ENCODE assay signal across 23 cellular contexts in genomic region chrY:8381425-8381824, GRCh38.
DNase-seq lines count a peak whose midpoint lies in the region; ATAC-seq and TF ChIP-seq lines count a peak whose summit lies in the region.
"Had no signal": no experiment of that assay in that cellular context is flagged by ENCODE, and none has a peak within 500 bp of the region (broad histone marks: within the 10 kb centered on the region; RNA-seq: fewer than 3 reads in every experiment).

No MANE protein-coding gene starts in this region.

- CTCF ChIA-PET in activated CD4-positive, alpha-beta memory T cell treated with anti-CD3 and anti-CD28 coated beads for 36 hours (lab: Charles Lee): no interaction called here
- CTCF ChIA-PET in activated CD4-positive, alpha-beta memory T cell treated with anti-CD3 and anti-CD28 coated beads, Interleukin-2, amount 10 ng/mL, durations not matched to agents 7 days and 5 days (lab: Charles Lee): no interaction called here

- WGBS in upper lobe of left lung, 2 donors: 77% methylated on average over 3 of the region's 4 CpGs; no CpG with 5 or more reads in 1 of the 2 donors

- no peaks in the 10 kb centered on the region for H3K4me1 ChIP-seq in upper lobe of left lung
- H3K4me1 ChIP-seq: BLaER1, lower lobe of right lung, prostate gland had no signal

- intact Hi-C loops in activated CD4-positive, alpha-beta memory T cell treated with anti-CD3 and anti-CD28 coated beads for 36 hours (cut with micrococcal nuclease): loop anchor here (1.0 to 10.0 kb wide), 5 partner anchors 20 to 1067 kb away; no protein-coding TSS in a partner anchor

- TF ChIP-seq CTCF in epithelial cell of esophagus (IDR thresholded peaks at IDR 0.05; ENCODE audit: insufficient read depth, low read depth, low read length, missing control alignments) (no peak), upper lobe of left lung (IDR thresholded peaks at IDR 0.05) (no peak)

- POLR2A ChIA-PET in activated CD4-positive, alpha-beta memory T cell treated with anti-CD3 and anti-CD28 coated beads for 36 hours (lab: Charles Lee): no interaction called here
- POLR2A ChIA-PET in activated CD4-positive, alpha-beta memory T cell treated with anti-CD3 and anti-CD28 coated beads, Interleukin-2, amount 10 ng/mL, durations not matched to agents 7 days and 5 days (lab: Charles Lee): no interaction called here

- H3K27me3 ChIP-seq in upper lobe of left lung: no peaks in the 10 kb centered on the region
- H3K27me3 ChIP-seq: BLaER1, MG63 had no signal

- H3K4me3 ChIP-seq in epithelial cell of esophagus (ENCODE audit: low read length) (no peak overlapping the region), upper lobe of left lung (no peak overlapping the region)
- H3K4me3 ChIP-seq: BLaER1, lower lobe of right lung, MG63, prostate gland, skin epidermis had no signal

- no peaks in the 10 kb centered on the region for H3K36me3 Mint-ChIP-seq in activated CD4-positive, alpha-beta memory T cell treated with anti-CD3 and anti-CD28 coated beads for 36 hours
- H3K36me3 Mint-ChIP-seq in activated CD4-positive, alpha-beta memory T cell treated with anti-CD3 and anti-CD28 coated beads, Interleukin-2, amount 10 ng/mL, durations not matched to agents 7 days and 5 days (ENCODE audit: low read depth): no peaks in the 10 kb centered on the region

- TF ChIP-seq POLR2A in upper lobe of left lung (IDR thresholded peaks at IDR 0.05): no peak

- H3K36me3 ChIP-seq in upper lobe of left lung: no peaks in the 10 kb centered on the region
- H3K36me3 ChIP-seq: BLaER1, lower lobe of right lung, MG63, prostate gland had no signal

- TF ChIP-seq EP300 in upper lobe of left lung (IDR thresholded peaks at IDR 0.05): no peak

- no peak overlapping the region for H3K27ac Mint-ChIP-seq in activated CD4-positive, alpha-beta memory T cell treated with anti-CD3 and anti-CD28 coated beads for 36 hours
- no peak overlapping the region for H3K27ac Mint-ChIP-seq in activated CD4-positive, alpha-beta memory T cell treated with anti-CD3 and anti-CD28 coated beads, Interleukin-2, amount 10 ng/mL, durations not matched to agents 7 days and 5 days
- H3K27ac Mint-ChIP-seq: dendritic cell treated with granulocyte-macrophage colony-stimulating factor and Interleukin-4, amounts not matched to agents 40 ng/mL and 50 ng/mL, for 4 days had no signal

- H3K4me1 Mint-ChIP-seq in activated CD4-positive, alpha-beta memory T cell treated with anti-CD3 and anti-CD28 coated beads for 36 hours (ENCODE audit: low read depth): peaks cover 5% of the 10 kb centered on the region
- no peaks in the 10 kb centered on the region for H3K4me1 Mint-ChIP-seq in activated CD4-positive, alpha-beta memory T cell treated with anti-CD3 and anti-CD28 coated beads, Interleukin-2, amount 10 ng/mL, durations not matched to agents 7 days and 5 days
- H3K4me1 Mint-ChIP-seq: neural crest cell had no signal

- no peaks in the 10 kb centered on the region for H3K9me3 Mint-ChIP-seq in activated CD4-positive, alpha-beta memory T cell treated with anti-CD3 and anti-CD28 coated beads for 36 hours
- no peaks in the 10 kb centered on the region for H3K9me3 Mint-ChIP-seq in activated CD4-positive, alpha-beta memory T cell treated with anti-CD3 and anti-CD28 coated beads, Interleukin-2, amount 10 ng/mL, durations not matched to agents 7 days and 5 days
- H3K9me3 Mint-ChIP-seq: dendritic cell treated with granulocyte-macrophage colony-stimulating factor and Interleukin-4, amounts not matched to agents 40 ng/mL and 50 ng/mL, for 4 days; neural crest cell had no signal

- ATAC-seq in GM21390 (IDR thresholded peaks at IDR 0.05; ENCODE audit: unreplicated experiment): peak; percentile 58
- no peak for ATAC-seq in upper lobe of left lung (ENCODE audit: low FRiP score in 2 of 2)
- ATAC-seq: lower lobe of right lung had no signal

- H3K27me3 Mint-ChIP-seq in activated CD4-positive, alpha-beta memory T cell treated with anti-CD3 and anti-CD28 coated beads for 36 hours: no peaks in the 10 kb centered on the region
- no peaks in the 10 kb centered on the region for H3K27me3 Mint-ChIP-seq in activated CD4-positive, alpha-beta memory T cell treated with anti-CD3 and anti-CD28 coated beads, Interleukin-2, amount 10 ng/mL, durations not matched to agents 7 days and 5 days
- H3K27me3 Mint-ChIP-seq: dendritic cell treated with granulocyte-macrophage colony-stimulating factor and Interleukin-4, amounts not matched to agents 40 ng/mL and 50 ng/mL, for 4 days had no signal

- no peak overlapping the region for H3K4me3 Mint-ChIP-seq in activated CD4-positive, alpha-beta memory T cell treated with anti-CD3 and anti-CD28 coated beads for 36 hours
- no peak overlapping the region for H3K4me3 Mint-ChIP-seq in activated CD4-positive, alpha-beta memory T cell treated with anti-CD3 and anti-CD28 coated beads, Interleukin-2, amount 10 ng/mL, durations not matched to agents 7 days and 5 days
- H3K4me3 Mint-ChIP-seq: dendritic cell treated with granulocyte-macrophage colony-stimulating factor and Interleukin-4, amounts not matched to agents 40 ng/mL and 50 ng/mL, for 4 days; neural crest cell had no signal

- DNase-seq in activated CD4-positive, alpha-beta memory T cell treated with anti-CD3 and anti-CD28 coated beads for 36 hours: peak; percentile 30
- DNase-seq in activated CD4-positive, alpha-beta memory T cell treated with anti-CD3 and anti-CD28 coated beads, Interleukin-2, amount 10 ng/mL, durations not matched to agents 7 days and 5 days: no peak
- DNase-seq in HT1080 (ENCODE audit: low read depth) (peak; percentile 58), epithelial cell of esophagus (ENCODE audit: low read depth) (peak; percentile 52), upper lobe of left lung (no peak), NCI-H2029 treated with DMSO at 0.1 percent for 48 hours (lab: John Stamatoyannopoulos, UW) (no peak), NAMALWA (ENCODE audit: low spot score) (no peak)
- DNase-seq: activated CD8-positive, alpha-beta memory T cell treated with anti-CD3 and anti-CD28 coated beads for 24 hours; foreskin melanocyte; hypothalamus; lower lobe of right lung; MG63; NCI-H1694 treated with DMSO at 0.1 percent for 48 hours; NCI-H748 treated with DMSO at 0.1 percent for 48 hours; OCI-M1; SHP77 had no signal

- H3K9me3 ChIP-seq in upper lobe of left lung: no peaks in the 10 kb centered on the region
- H3K9me3 ChIP-seq: BLaER1, lower lobe of right lung, MG63, prostate gland had no signal

- H3K27ac ChIP-seq in upper lobe of left lung: no peak overlapping the region
- H3K27ac ChIP-seq: BLaER1, HL-60, lower lobe of right lung, prostate gland, skin epidermis had no signal

Comparison
In these comparisons a context has a peak if more than half of its experiments do, and no peak if none do; other contexts are left out.
1. DNase-seq: peak in activated CD4-positive, alpha-beta memory T cell treated with anti-CD3 and anti-CD28 coated beads for 36 hours (single experiment), HT1080 (single experiment) and epithelial cell of esophagus (single experiment); none in activated CD4-positive, alpha-beta memory T cell treated with anti-CD3 and anti-CD28 coated beads, Interleukin-2, amount 10 ng/mL, durations not matched to agents 7 days and 5 days (single experiment), upper lobe of left lung (0 of 2), NCI-H2029 treated with DMSO at 0.1 percent for 48 hours (single experiment) and NAMALWA (single experiment).